ENCODE assay signal across 8 cellular contexts in the genomic region with DNA sequence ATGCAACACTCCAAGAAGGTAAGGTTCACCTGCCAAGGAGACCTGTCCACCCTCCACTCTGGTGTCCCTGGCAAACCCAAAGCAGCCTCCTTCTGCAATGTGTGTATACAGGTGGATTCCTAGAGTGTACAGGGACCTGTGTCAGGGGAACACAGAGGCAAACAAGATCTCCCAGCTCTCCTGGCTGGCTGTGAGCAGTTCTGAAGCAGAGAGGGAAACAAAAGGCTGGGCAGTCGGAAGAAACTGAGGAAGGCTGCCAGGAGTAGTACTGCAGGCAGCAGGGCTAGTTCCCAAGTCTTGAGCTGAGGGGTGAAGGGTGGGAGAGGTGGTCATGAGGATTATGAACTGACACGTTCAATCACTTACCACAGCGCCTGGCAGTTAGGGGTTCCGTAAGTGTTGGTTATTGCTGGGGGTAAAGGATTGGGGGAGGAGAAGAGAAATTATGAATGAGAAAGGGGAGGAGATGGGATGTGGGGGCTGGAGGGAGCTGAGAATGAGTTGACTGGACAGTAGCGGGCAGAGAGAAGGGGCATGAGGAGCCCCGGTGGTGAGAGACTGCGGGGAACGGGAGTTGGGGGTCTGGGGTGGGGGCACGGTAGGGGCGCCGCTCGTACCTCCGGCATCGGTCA. TPM values are rescaled to one million over a fixed set of nuclear protein-coding genes. Genes with fewer than 3 reads are reported as not detected.
DNase-seq lines count a peak whose midpoint lies in the region; ATAC-seq and TF ChIP-seq lines count a peak whose summit lies in the region.

No MANE protein-coding gene starts in this region.

- peak overlapping the region; percentile 54; the same call in 1 of the 2 replicates for H3K27ac Mint-ChIP-seq in WTC11

- no peaks in the 10 kb centered on the region; the same call in 1 of the 2 replicates for H3K27me3 Mint-ChIP-seq in WTC11 (ENCODE audit: low read depth)

- H3K4me3 ChIP-seq in hepatocyte (peak overlapping the region; percentile 87), skeletal muscle cell (ENCODE audit: low read depth, low read length) (peak overlapping the region; percentile 94)

- DNase-seq in activated CD8-positive, alpha-beta memory T cell treated with anti-CD3 and anti-CD28 coated beads for 24 hours = peak; percentile 65
- DNase-seq in activated CD8-positive, alpha-beta memory T cell treated with anti-CD3 and anti-CD28 coated beads, Interleukin-2, amount 50 U/mL, for 48 hours = no peak
- DNase-seq in WTC11 (ENCODE audit: low spot score) (no peak), hepatocyte (ENCODE audit: low spot score) (no peak), skeletal muscle cell (ENCODE audit: low read depth) (no peak), GM03348 (ENCODE audit: low spot score) (no peak), NCI-H2107 treated with DMSO at 0.1 percent for 48 hours (lab: John Stamatoyannopoulos, UW; ENCODE audit: unreplicated experiment) (no peak)

- POLR2A ChIA-PET in WTC11 (lab: Charles Lee) = interaction anchor here (0.5 to 2.5 kb wide), 7 partner anchors 12 to 561 kb away, joined by 3 to 14 read pairs (median 6); a partner anchor contains a TSS

- H3K9me2 ChIP-seq in hepatocyte (replicated peaks; ENCODE audit: insufficient read depth) = no peaks in the 10 kb centered on the region

- no peaks in the 10 kb centered on the region for H3K36me3 ChIP-seq in hepatocyte (replicated peaks; ENCODE audit: insufficient read depth, low read depth)

- no peaks in the 10 kb centered on the region for H3K9me3 ChIP-seq in hepatocyte (ENCODE audit: low read depth)

- H3K79me2 ChIP-seq in hepatocyte = peaks cover 41% of the 10 kb centered on the region

- no peaks in the 10 kb centered on the region; the same call in none of the 2 replicates for H3K36me3 Mint-ChIP-seq in WTC11

- CTCF ChIA-PET in WTC11 (lab: Charles Lee) = interaction anchor here (0.7 to 1.9 kb wide), 8 partner anchors 10 to 107 kb away, joined by 3 to 10 read pairs (median 4); a partner anchor contains a TSS

- WGBS in hepatocyte (ENCODE audit: low lambda C conversion rate, missing lambda C conversion rate) = 6% methylated on average over 6 of the region's 14 CpGs

- H3K4me3 Mint-ChIP-seq in WTC11 = peak overlapping the region; percentile 93

- peaks cover 13% of the 10 kb centered on the region for H3K4me1 ChIP-seq in hepatocyte (ENCODE audit: insufficient read depth)

- peaks cover 18% of the 10 kb centered on the region for H3K4me1 Mint-ChIP-seq in WTC11

- no peaks in the 10 kb centered on the region for H4K20me1 ChIP-seq in hepatocyte (ENCODE audit: insufficient read depth, poor library complexity, severe bottlenecking)

- H3K27me3 ChIP-seq in hepatocyte = no peaks in the 10 kb centered on the region

- H2AFZ ChIP-seq in hepatocyte = peak overlapping the region; percentile 72

- H3K27ac ChIP-seq in hepatocyte = peak overlapping the region; percentile 74

- TF ChIP-seq CTCF in WTC11 (IDR thresholded peaks at IDR 0.05) = no peak
- no peak for TF ChIP-seq CTCF in hepatocyte (IDR thresholded peaks at IDR 0.05; ENCODE audit: poor library complexity)

- ATAC-seq in WTC11 (peak; percentile 2; the same call in 1 of the 2 replicates), GM21717 (IDR thresholded peaks at IDR 0.05; ENCODE audit: unreplicated experiment) (no peak)

- peak overlapping the region; percentile 90 for H3K4me2 ChIP-seq in hepatocyte

- H3K9me3 Mint-ChIP-seq in WTC11 = no peaks in the 10 kb centered on the region

TF ChIP-seq in WTC11, 78 proteins besides CTCF, POLR2A, EP300 and RAD21:
- TF ChIP-seq ATF1 (CRISPR knock-in tag; IDR thresholded peaks at IDR 0.05) (no peak), KAT7 (CRISPR knock-in tag; IDR thresholded peaks at IDR 0.05; ENCODE audit: borderline replicate concordance) (no peak), NR2C2 (CRISPR knock-in tag; IDR thresholded peaks at IDR 0.05) (no peak), GABPB1 (CRISPR knock-in tag; IDR thresholded peaks at IDR 0.05) (no peak), ZNF232 (CRISPR knock-in tag; IDR thresholded peaks at IDR 0.05) (no peak), NR3C1 (CRISPR knock-in tag; conservative IDR thresholded peaks at IDR 0.05; ENCODE audit: low read depth) (no peak), MYBL2 (CRISPR knock-in tag; IDR thresholded peaks at IDR 0.05) (no peak)
- TF ChIP-seq, protein P1, sequence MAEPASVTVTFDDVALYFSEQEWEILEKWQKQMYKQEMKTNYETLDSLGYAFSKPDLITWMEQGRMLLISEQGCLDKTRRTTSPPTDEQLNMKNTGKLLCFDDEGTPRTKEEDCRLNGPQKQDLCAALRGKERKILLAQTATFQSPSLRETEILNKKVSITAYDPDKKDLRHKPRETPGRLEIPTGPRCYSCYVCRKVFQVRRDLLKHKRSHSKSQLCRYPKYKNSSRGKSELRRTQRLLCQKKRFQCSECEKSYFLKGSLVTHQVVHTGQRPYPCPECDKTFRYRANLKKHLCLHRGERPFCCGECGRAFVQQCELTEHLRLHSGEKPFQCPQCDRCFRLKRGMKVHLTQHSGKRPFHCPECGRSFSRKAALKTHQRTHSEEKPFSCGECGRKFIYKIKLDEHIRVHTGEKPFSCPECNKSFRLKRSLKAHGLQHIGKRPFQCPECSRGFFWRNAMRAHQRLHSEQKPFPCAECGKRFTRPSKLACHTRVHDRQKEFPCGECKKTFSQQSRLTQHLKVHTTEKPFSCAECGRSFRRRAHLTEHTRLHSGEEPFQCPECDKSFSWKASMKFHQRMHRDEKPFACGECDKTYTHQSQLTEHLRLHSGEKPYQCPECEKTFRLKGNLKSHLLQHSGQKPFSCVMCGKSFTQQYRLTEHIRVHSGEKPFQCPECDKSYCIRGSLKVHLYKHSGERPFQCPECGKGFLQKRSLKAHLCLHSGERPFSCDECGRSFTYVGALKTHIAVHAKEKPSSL (CRISPR knock-in tag; conservative IDR thresholded peaks at IDR 0.05) = no peak

RNA-seq across cellular contexts. Expression of a gene that starts 0.7 kb away (rescaled TPM):
- total RNA-seq in WTC11 (2021) (18.5 to 20.9 TPM (median 19.4 TPM) in 3 replicates), hepatocyte (5.3 and 14.3 TPM in 2 replicates)
- polyA plus RNA-seq in hepatocyte = 18.8 and 23.5 TPM in 2 replicates

RNA-seq across cellular contexts. Expression of a gene that starts 25.0 kb away (rescaled TPM):
- total RNA-seq in WTC11 (2021) (17.6 to 26.9 TPM (median 20.2 TPM) in 3 replicates), hepatocyte (12.6 and 18.6 TPM in 2 replicates)
- 35.5 and 40.0 TPM in 2 replicates for polyA plus RNA-seq in hepatocyte

RNA-seq across cellular contexts. Expression of a gene that starts 25.9 kb away (rescaled TPM):
- total RNA-seq in WTC11 (2021) (58.2 to 68.5 TPM (median 64.2 TPM) in 3 replicates), hepatocyte (18.0 and 36.1 TPM in 2 replicates)
- 39.9 and 45.8 TPM in 2 replicates for polyA plus RNA-seq in hepatocyte

RNA-seq across cellular contexts. Expression of a gene that starts 36.6 kb away (rescaled TPM):
- total RNA-seq in WTC11 (2021) (69.6 to 87.6 TPM (median 78.0 TPM) in 3 replicates), hepatocyte (106 and 119 TPM in 2 replicates)
- polyA plus RNA-seq in hepatocyte = 175 and 189 TPM in 2 replicates

RNA-seq across cellular contexts. Expression of a gene that starts 48.4 kb away (rescaled TPM):
- total RNA-seq in WTC11 (2021) (38.3 to 42.4 TPM (median 39.2 TPM) in 3 replicates), hepatocyte (28.0 and 33.4 TPM in 2 replicates)
- polyA plus RNA-seq in hepatocyte = 24.3 and 24.5 TPM in 2 replicates
